Comparison of ENCODE assay signal across 26 cellular contexts in the genomic region with DNA sequence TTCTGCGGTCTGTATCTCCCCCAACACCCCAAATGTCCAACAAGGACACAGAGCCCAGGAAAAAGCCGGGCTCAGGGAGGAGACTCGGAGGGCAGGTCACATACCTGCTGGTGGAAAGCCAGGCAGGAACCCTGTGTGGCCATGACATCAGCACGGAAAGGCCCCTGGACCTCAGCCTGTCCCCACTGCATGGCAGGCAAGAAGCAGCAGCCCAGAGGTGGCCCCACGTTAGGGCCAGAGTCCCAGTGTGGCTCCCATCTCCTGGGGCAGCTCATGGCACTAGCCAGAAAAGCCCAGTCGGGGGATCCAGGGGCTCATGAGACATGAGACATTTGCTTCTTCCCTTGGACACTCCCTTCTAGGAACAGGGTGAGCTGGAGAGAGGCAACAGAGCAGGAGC.
DNase-seq lines count a peak whose midpoint lies in the region; ATAC-seq and TF ChIP-seq lines count a peak whose summit lies in the region.
"Had no signal": no experiment of that assay in that cellular context is flagged by ENCODE, and none has a peak within 500 bp of the region (broad histone marks: within the 10 kb centered on the region; RNA-seq: fewer than 3 reads in every experiment).

No MANE protein-coding gene starts in this region.

- H3K4me1 Mint-ChIP-seq in CD8-positive, alpha-beta memory T cell: no peaks in the 10 kb centered on the region
- H3K4me1 Mint-ChIP-seq: activated naive CD8-positive, alpha-beta T cell treated with anti-CD3 and anti-CD28 coated beads, Interleukin-2, amount 10 ng/mL, durations not matched to agents 7 days and 5 days; IgD-negative memory B cell; stimulated activated naive CD8-positive, alpha-beta T cell treated with anti-CD3 and anti-CD28 coated beads, Interleukin-15, amount 100 ng/mL, for 72 hours had no signal

- CTCF ChIA-PET in CD8-positive, alpha-beta memory T cell (lab: Charles Lee): no interaction called here

- peaks cover 0 to 23% (median 1%) of the 10 kb centered on the region in 3 donors for H3K36me3 Mint-ChIP-seq in CD8-positive, alpha-beta memory T cell
- H3K36me3 Mint-ChIP-seq: IgD-negative memory B cell had no signal

- WGBS in suprapubic skin: 97% methylated on average over 5 of the region's 6 CpGs

- TF ChIP-seq POLR2A in Peyer's patch (IDR thresholded peaks at IDR 0.05): no peak
- TF ChIP-seq POLR2A in suprapubic skin (IDR thresholded peaks at IDR 0.05): no peak

- POLR2A ChIA-PET in CD8-positive, alpha-beta memory T cell (lab: Charles Lee): no interaction called here

- DNase-seq in BE2C: peak; percentile 1
- DNase-seq in Peyer's patch: peak in 2 of 3 donors; percentile 24 to 39
- DNase-seq in left lobe of liver (ENCODE audit: low spot score): peak; percentile 45
- DNase-seq in suprapubic skin (ENCODE audit: low spot score in 2 of 2): peak; percentile 39 to 62
- DNase-seq in NCI-H1436 (lab: John Stamatoyannopoulos, UW): no peak
- DNase-seq in CD8-positive, alpha-beta memory T cell: no peak
- DNase-seq: activated CD4-positive, alpha-beta T cell treated with anti-CD3 and anti-CD28 coated beads for 1 hour; cerebellar nuclear complex; effector CD4-positive, alpha-beta T cell; heart right ventricle; HFFc6; NCI-H1092 treated with DMSO at 0.1 percent for 48 hours; NCI-H2029; NCI-H345; NCI-H748 treated with DMSO at 0.1 percent for 48 hours; nephron progenitor cell; SHP77 treated with DMSO at 0.1 percent for 48 hours; stimulated activated CD4-positive, alpha-beta T cell treated with anti-CD3 and anti-CD28 coated beads, Interleukin-15, amount 100 ng/mL, for 24 hours; stimulated activated naive CD8-positive, alpha-beta T cell treated with anti-CD3 and anti-CD28 coated beads, Interleukin-15, amount 100 ng/mL, for 72 hours had no signal

- no peak overlapping the region for H3K27ac Mint-ChIP-seq in CD8-positive, alpha-beta memory T cell
- H3K27ac Mint-ChIP-seq: activated naive CD8-positive, alpha-beta T cell treated with anti-CD3 and anti-CD28 coated beads, Interleukin-2, amount 10 ng/mL, durations not matched to agents 7 days and 5 days; HFFc6; IgD-negative memory B cell; nephron progenitor cell; stimulated activated naive CD8-positive, alpha-beta T cell treated with anti-CD3 and anti-CD28 coated beads, Interleukin-15, amount 100 ng/mL, for 72 hours had no signal

- no peaks in the 10 kb centered on the region for H3K4me1 ChIP-seq in BE2C
- H3K4me1 ChIP-seq in Peyer's patch: no peaks in the 10 kb centered on the region
- peaks cover 4% of the 10 kb centered on the region for H3K4me1 ChIP-seq in suprapubic skin
- no peaks in the 10 kb centered on the region for H3K4me1 ChIP-seq in CD8-positive, alpha-beta memory T cell (ENCODE audit: insufficient read depth, low read length)
- H3K4me1 ChIP-seq: pancreas, uterus had no signal

- no peak overlapping the region for H3K4me3 ChIP-seq in BE2C (ENCODE audit: low read depth, low read length)
- no peak overlapping the region for H3K4me3 ChIP-seq in Peyer's patch
- H3K4me3 ChIP-seq in suprapubic skin: no peak overlapping the region
- no peak overlapping the region for H3K4me3 ChIP-seq in CD8-positive, alpha-beta memory T cell (ENCODE audit: low read length)
- H3K4me3 ChIP-seq: GM23248, heart right ventricle, pancreas, right lobe of liver, uterus had no signal

- no peak overlapping the region for H3K4me3 Mint-ChIP-seq in CD8-positive, alpha-beta memory T cell
- H3K4me3 Mint-ChIP-seq: activated naive CD8-positive, alpha-beta T cell treated with anti-CD3 and anti-CD28 coated beads, Interleukin-2, amount 10 ng/mL, durations not matched to agents 7 days and 5 days; HFFc6; nephron progenitor cell; stimulated activated naive CD8-positive, alpha-beta T cell treated with anti-CD3 and anti-CD28 coated beads, Interleukin-15, amount 100 ng/mL, for 72 hours had no signal

- TF ChIP-seq CTCF in BE2C (IDR thresholded peaks at IDR 0.05; ENCODE audit: low read depth, low read length): no peak
- no peak for TF ChIP-seq CTCF in Peyer's patch (IDR thresholded peaks at IDR 0.05)
- TF ChIP-seq CTCF in suprapubic skin (IDR thresholded peaks at IDR 0.05): no peak

- no peaks in the 10 kb centered on the region for H3K27me3 ChIP-seq in BE2C
- no peaks in the 10 kb centered on the region for H3K27me3 ChIP-seq in Peyer's patch
- H3K27me3 ChIP-seq in suprapubic skin: peaks cover 25% of the 10 kb centered on the region
- H3K27me3 ChIP-seq in CD8-positive, alpha-beta memory T cell (ENCODE audit: insufficient read depth, low read length, poor library complexity, severe bottlenecking): no peaks in the 10 kb centered on the region
- H3K27me3 ChIP-seq: heart right ventricle, pancreas, right lobe of liver, uterus had no signal

- no peak for TF ChIP-seq EP300 in suprapubic skin (IDR thresholded peaks at IDR 0.05)

- H3K9me3 ChIP-seq in BE2C (no peaks in the 10 kb centered on the region), Peyer's patch (peaks cover 0 to 5% (median 3%) of the 10 kb centered on the region in 4 donors), suprapubic skin (no peaks in the 10 kb centered on the region)
- no peaks in the 10 kb centered on the region for H3K9me3 ChIP-seq in CD8-positive, alpha-beta memory T cell (ENCODE audit: low read length)
- H3K9me3 ChIP-seq: pancreas, right lobe of liver, uterus had no signal

- H3K36me3 ChIP-seq in BE2C (no peaks in the 10 kb centered on the region), Peyer's patch (no peaks in the 10 kb centered on the region), suprapubic skin (no peaks in the 10 kb centered on the region)
- no peaks in the 10 kb centered on the region for H3K36me3 ChIP-seq in CD8-positive, alpha-beta memory T cell (ENCODE audit: insufficient read depth, low read length)
- H3K36me3 ChIP-seq: heart right ventricle, pancreas, right lobe of liver, uterus had no signal

- H3K27me3 Mint-ChIP-seq in CD8-positive, alpha-beta memory T cell: peaks cover 0 to 1% of the 10 kb centered on the region in 2 donors
- H3K27me3 Mint-ChIP-seq: activated naive CD8-positive, alpha-beta T cell treated with anti-CD3 and anti-CD28 coated beads, Interleukin-2, amount 10 ng/mL, durations not matched to agents 7 days and 5 days; IgD-negative memory B cell; stimulated activated naive CD8-positive, alpha-beta T cell treated with anti-CD3 and anti-CD28 coated beads, Interleukin-15, amount 100 ng/mL, for 72 hours had no signal

- peaks cover 9 to 16% (median 13%) of the 10 kb centered on the region in 5 donors for H3K9me3 Mint-ChIP-seq in CD8-positive, alpha-beta memory T cell

- H3K27ac ChIP-seq in Peyer's patch (no peak overlapping the region), suprapubic skin (no peak overlapping the region)
- no peak overlapping the region for H3K27ac ChIP-seq in CD8-positive, alpha-beta memory T cell (ENCODE audit: low read depth, low read length)
- H3K27ac ChIP-seq: GM23248, heart right ventricle, pancreas, right lobe of liver, uterus had no signal

- ATAC-seq in left lobe of liver: no peak
- ATAC-seq in GM21447 (IDR thresholded peaks at IDR 0.05; ENCODE audit: unreplicated experiment): no peak
- ATAC-seq: heart right ventricle; pancreas; right lobe of liver; stimulated activated naive CD8-positive, alpha-beta T cell treated with anti-CD3 and anti-CD28 coated beads, Interleukin-15, amount 100 ng/mL, for 72 hours had no signal

Comparison
In these comparisons a context has a peak if more than half of its experiments do, and no peak if none do; other contexts are left out.
1. DNase-seq: peak in BE2C (single experiment), Peyer's patch (2 of 3), left lobe of liver (single experiment) and suprapubic skin (2 of 2); none in NCI-H1436 (single experiment) and CD8-positive, alpha-beta memory T cell (0 of 5).